ENCODE assay signal across 32 cellular contexts in the genomic region with DNA sequence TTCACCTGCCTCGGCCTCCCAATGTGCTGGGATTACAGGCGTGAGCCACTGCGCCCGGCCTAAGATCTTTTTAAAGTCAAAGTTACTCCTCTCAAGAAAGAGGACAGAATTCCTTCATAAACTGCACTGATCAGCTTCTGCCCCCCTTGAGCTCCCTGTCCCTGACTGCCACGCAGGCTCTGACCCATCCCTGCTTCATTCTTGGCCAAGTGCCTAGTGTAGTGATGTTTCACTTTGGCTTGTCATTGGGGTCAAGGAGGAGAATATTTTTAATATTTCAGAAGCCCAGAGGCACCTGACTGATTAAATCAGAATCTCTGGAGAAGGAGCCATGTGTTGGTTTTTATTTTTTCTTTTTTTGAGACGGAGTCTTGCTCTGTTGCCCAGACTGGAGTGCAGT.
"Had no signal": no experiment of that assay in that cellular context is flagged by ENCODE, and none has a peak within 500 bp of the region (broad histone marks: within the 10 kb centered on the region; RNA-seq: fewer than 3 reads in every experiment).

No MANE protein-coding gene starts in this region.

- H3K9me3 Mint-ChIP-seq: activated CD4-positive, alpha-beta memory T cell treated with anti-CD3 and anti-CD28 coated beads, Interleukin-2, amount 10 ng/mL, durations not matched to agents 7 days and 5 days; activated CD4-positive, alpha-beta T cell treated with anti-CD3 and anti-CD28 coated beads, Interleukin-2, amount 10 ng/mL, durations not matched to agents 7 days and 5 days; activated naive CD4-positive, alpha-beta T cell treated with anti-CD3 and anti-CD28 coated beads, Interleukin-2, amount 50 U/mL, for 24 hours; activated naive CD8-positive, alpha-beta T cell treated with anti-CD3 and anti-CD28 coated beads, Interleukin-2, amount 50 U/mL, for 24 hours; activated T-cell treated with anti-CD3 and anti-CD28 coated beads, Interleukin-2, amount 50 U/mL, for 4 hours; activated T-helper 2 cell treated with anti-CD3 and anti-CD28 coated beads, Interferon-gamma antibody, Interleukin-2, Interleukin-4, amounts not matched to agents 10 μg/mL and 5 μg/mL and 100 μg/mL, durations not matched to agents 14 hours and 24 hours and 36 hours; central memory CD8-positive, alpha-beta T cell; naive B cell; stimulated activated memory B cell treated with anti-CD40 and anti-IgM and Interleukin-4, amounts not matched to agents 10 μg/mL and 1 μg/mL and 100 μg/mL, for 72 hours; stimulated activated naive CD8-positive, alpha-beta T cell treated with anti-CD3 and anti-CD28 coated beads, Interleukin-15, amount 100 ng/mL, for 72 hours; type B pancreatic cell had no signal

- ATAC-seq: activated naive CD8-positive, alpha-beta T cell treated with anti-CD3 and anti-CD28 coated beads, Interleukin-2, amount 50 U/mL, for 24 hours; activated T-cell treated with anti-CD3 and anti-CD28 coated beads, Interleukin-2, amount 50 U/mL, for 4 hours; heart left ventricle; right lobe of liver; stimulated activated memory B cell treated with anti-CD40 and anti-IgM and Interleukin-4, amounts not matched to agents 10 μg/mL and 1 μg/mL and 100 μg/mL, for 72 hours; stimulated activated naive CD8-positive, alpha-beta T cell treated with anti-CD3 and anti-CD28 coated beads, Interleukin-15, amount 100 ng/mL, for 72 hours; T-helper 17 cell had no signal

- H3K36me3 ChIP-seq: breast epithelium, colonic mucosa, heart left ventricle, left ventricle myocardium inferior, ovary, right lobe of liver, uterus had no signal

- H3K27me3 Mint-ChIP-seq: activated CD4-positive, alpha-beta memory T cell treated with anti-CD3 and anti-CD28 coated beads, Interleukin-2, amount 10 ng/mL, durations not matched to agents 7 days and 5 days; activated CD4-positive, alpha-beta T cell treated with anti-CD3 and anti-CD28 coated beads, Interleukin-2, amount 10 ng/mL, durations not matched to agents 7 days and 5 days; activated naive CD4-positive, alpha-beta T cell treated with anti-CD3 and anti-CD28 coated beads, Interleukin-2, amount 50 U/mL, for 24 hours; activated naive CD8-positive, alpha-beta T cell treated with anti-CD3 and anti-CD28 coated beads, Interleukin-2, amount 50 U/mL, for 24 hours; central memory CD8-positive, alpha-beta T cell; naive B cell; stimulated activated memory B cell treated with anti-CD40 and anti-IgM and Interleukin-4, amounts not matched to agents 10 μg/mL and 1 μg/mL and 100 μg/mL, for 72 hours; stimulated activated naive CD8-positive, alpha-beta T cell treated with anti-CD3 and anti-CD28 coated beads, Interleukin-15, amount 100 ng/mL, for 72 hours; T-helper 17 cell had no signal

- H3K27ac Mint-ChIP-seq: activated CD4-positive, alpha-beta memory T cell treated with anti-CD3 and anti-CD28 coated beads, Interleukin-2, amount 10 ng/mL, durations not matched to agents 7 days and 5 days; activated CD4-positive, alpha-beta T cell treated with anti-CD3 and anti-CD28 coated beads, Interleukin-2, amount 10 ng/mL, durations not matched to agents 7 days and 5 days; activated naive CD4-positive, alpha-beta T cell treated with anti-CD3 and anti-CD28 coated beads, Interleukin-2, amount 50 U/mL, for 24 hours; activated naive CD8-positive, alpha-beta T cell treated with anti-CD3 and anti-CD28 coated beads, Interleukin-2, amount 50 U/mL, for 24 hours; activated T-helper 2 cell treated with anti-CD3 and anti-CD28 coated beads, Interferon-gamma antibody, Interleukin-2, Interleukin-4, amounts not matched to agents 10 μg/mL and 5 μg/mL and 100 μg/mL, durations not matched to agents 14 hours and 24 hours and 36 hours; naive B cell; nephron progenitor cell; progenitor cell of endocrine pancreas; stimulated activated memory B cell treated with anti-CD40 and anti-IgM and Interleukin-4, amounts not matched to agents 10 μg/mL and 1 μg/mL and 100 μg/mL, for 72 hours; stimulated activated naive CD8-positive, alpha-beta T cell treated with anti-CD3 and anti-CD28 coated beads, Interleukin-15, amount 100 ng/mL, for 72 hours; T-helper 17 cell; type B pancreatic cell had no signal

- H3K27me3 ChIP-seq: breast epithelium, colonic mucosa, ovary, right lobe of liver, uterus had no signal

- H3K36me3 Mint-ChIP-seq: activated naive CD4-positive, alpha-beta T cell treated with anti-CD3 and anti-CD28 coated beads, Interleukin-2, amount 50 U/mL, for 24 hours; type B pancreatic cell had no signal

- H3K4me3 ChIP-seq: breast epithelium, colonic mucosa, heart left ventricle, left ventricle myocardium inferior, lung, ovary, right lobe of liver, skin epidermis, uterus had no signal

- H3K27ac ChIP-seq: breast epithelium, colonic mucosa, heart left ventricle, left ventricle myocardium inferior, ovary, right lobe of liver, skin epidermis, uterus had no signal

- FAIRE-seq: endometrium had no signal

- H3K4me3 Mint-ChIP-seq: activated CD4-positive, alpha-beta memory T cell treated with anti-CD3 and anti-CD28 coated beads, Interleukin-2, amount 10 ng/mL, durations not matched to agents 7 days and 5 days; activated CD4-positive, alpha-beta T cell treated with anti-CD3 and anti-CD28 coated beads, Interleukin-2, amount 10 ng/mL, durations not matched to agents 7 days and 5 days; activated naive CD4-positive, alpha-beta T cell treated with anti-CD3 and anti-CD28 coated beads, Interleukin-2, amount 50 U/mL, for 24 hours; activated naive CD8-positive, alpha-beta T cell treated with anti-CD3 and anti-CD28 coated beads, Interleukin-2, amount 50 U/mL, for 24 hours; activated T-cell treated with anti-CD3 and anti-CD28 coated beads, Interleukin-2, amount 50 U/mL, for 4 hours; central memory CD8-positive, alpha-beta T cell; naive B cell; nephron progenitor cell; stimulated activated memory B cell treated with anti-CD40 and anti-IgM and Interleukin-4, amounts not matched to agents 10 μg/mL and 1 μg/mL and 100 μg/mL, for 72 hours; stimulated activated naive CD8-positive, alpha-beta T cell treated with anti-CD3 and anti-CD28 coated beads, Interleukin-15, amount 100 ng/mL, for 72 hours; T-helper 17 cell; type B pancreatic cell had no signal

- H3K4me1 ChIP-seq: breast epithelium, right lobe of liver, uterus had no signal

- H3K9me3 ChIP-seq: breast epithelium, colonic mucosa, heart left ventricle, left ventricle myocardium inferior, ovary, right lobe of liver, uterus had no signal

- DNase-seq: activated CD4-positive, alpha-beta memory T cell treated with anti-CD3 and anti-CD28 coated beads, Interleukin-2, amount 10 ng/mL, durations not matched to agents 7 days and 5 days; activated CD4-positive, alpha-beta T cell treated with anti-CD3 and anti-CD28 coated beads, Interleukin-2, amount 10 ng/mL, durations not matched to agents 7 days and 5 days; activated CD4-positive, CD25-positive, alpha-beta regulatory T cell treated with anti-CD3 and anti-CD28 coated beads, Interleukin-2, amount 50 U/mL, for 72 hours; activated CD8-positive, alpha-beta memory T cell treated with anti-CD3 and anti-CD28 coated beads, Interleukin-2, amount 50 U/mL, for 48 hours; activated naive CD8-positive, alpha-beta T cell treated with anti-CD3 and anti-CD28 coated beads, Interleukin-2, amount 50 U/mL, for 24 hours; activated T-cell treated with anti-CD3 and anti-CD28 coated beads, Interleukin-2, amount 50 U/mL, for 4 hours; colonic mucosa; effector CD8-positive, alpha-beta T cell; heart left ventricle; kidney glomerular epithelial cell; left ventricle myocardium inferior; naive B cell; nephron progenitor cell; ovary; right lobe of liver; stimulated activated CD4-positive, alpha-beta T cell treated with anti-CD3 and anti-CD28 coated beads, Interleukin-12 subunit alpha, Interleukin-12 subunit beta, amount 100 ng/mL, for 4 hours; stimulated activated CD4-positive, alpha-beta T cell treated with anti-CD3 and anti-CD28 coated beads, Interleukin-4, amount 100 ng/mL, for 1 hour; stimulated activated naive CD8-positive, alpha-beta T cell treated with anti-CD3 and anti-CD28 coated beads, Interleukin-15, amount 100 ng/mL, for 72 hours; substantia nigra; T-helper 17 cell; T1000; uterus had no signal
